8 cellular contexts compared by ENCODE assay signal in genomic region chr5:73626814-73627313, GRCh38. TPM values are rescaled to one million over a fixed set of nuclear protein-coding genes. Genes with fewer than 3 reads are reported as not detected.
A peak's percentile ranks its signal among the peaks of the same experiment; 100 is the strongest.
DNase-seq lines count a peak whose midpoint lies in the region; ATAC-seq and TF ChIP-seq lines count a peak whose summit lies in the region.

No MANE protein-coding gene starts in this region.

- TF ChIP-seq POLR2A in HCT116 (IDR thresholded peaks at IDR 0.05; ENCODE audit: borderline replicate concordance, extremely low read depth, insufficient read depth, insufficient read length), result no peak

- H4K20me1 ChIP-seq in HCT116 (ENCODE audit: insufficient read depth), result no peaks in the 10 kb centered on the region

- no peaks in the 10 kb centered on the region for H3K36me3 ChIP-seq in HCT116 (ENCODE audit: control insufficient read depth in 1 of 2, insufficient read depth in 2 of 2, low read length in 2 of 2)
- H3K36me3 ChIP-seq in adipocyte (ENCODE audit: control insufficient read depth, insufficient read depth, low read length, severe bottlenecking), result no peaks in the 10 kb centered on the region
- H3K36me3 ChIP-seq in iPS-18a (ENCODE audit: control insufficient read depth, low read depth, low read length), result no peaks in the 10 kb centered on the region
- no peaks in the 10 kb centered on the region for H3K36me3 ChIP-seq in skeletal muscle tissue (ENCODE audit: control insufficient read depth in 3 of 3, insufficient read depth in 3 of 3, low read length in 3 of 3)

- H3K27me3 ChIP-seq in HCT116 (ENCODE audit: insufficient read depth, low read length) (no peaks in the 10 kb centered on the region), adipocyte (replicated peaks; ENCODE audit: control insufficient read depth, insufficient read depth, low read length) (peaks cover 8% of the 10 kb centered on the region), iPS-18a (ENCODE audit: control insufficient read depth, insufficient read depth, low read length) (peaks cover 44% of the 10 kb centered on the region), skeletal muscle tissue (ENCODE audit: control insufficient read depth in 3 of 3, insufficient read depth in 3 of 3, low read length in 3 of 3) (no peaks in the 10 kb centered on the region)

- RAD21 ChIA-PET in HCT116 (lab: Charles Lee; ENCODE audit: low non-redundant PET in 1 of 2, low total read pairs in 2 of 2, uncharacterized antibody in 2 of 2, unreplicated experiment in 2 of 2), result no interaction called here

- POLR2A ChIA-PET in HCT116 (lab: Charles Lee), result no interaction called here

- no peaks in the 10 kb centered on the region for H3K9me3 ChIP-seq in HCT116 (ENCODE audit: control insufficient read depth in 1 of 2, insufficient read depth in 1 of 2, low read depth in 1 of 2, low read length in 2 of 2)
- no peaks in the 10 kb centered on the region for H3K9me3 ChIP-seq in adipocyte (ENCODE audit: control insufficient read depth, low read length)
- H3K9me3 ChIP-seq in iPS-18a (ENCODE audit: control insufficient read depth, low read depth, low read length), result no peaks in the 10 kb centered on the region
- H3K9me3 ChIP-seq in skeletal muscle tissue (ENCODE audit: control insufficient read depth in 3 of 3, low read length in 3 of 3), result no peaks in the 10 kb centered on the region

- no peaks in the 10 kb centered on the region for H3K79me2 ChIP-seq in HCT116 (ENCODE audit: insufficient read depth, low read length)

- H3K27ac ChIP-seq in HCT116 (ENCODE audit: low read depth, low read length) (no peak overlapping the region; the same call in 1 of the 2 replicates), iPS-18a (ENCODE audit: low read length) (no peak overlapping the region), skeletal muscle tissue (ENCODE audit: low read depth, low read length) (no peak overlapping the region)

- ATAC-seq in HCT116, result no peak
- no peak for ATAC-seq in GM21786 (IDR thresholded peaks at IDR 0.05; ENCODE audit: unreplicated experiment)
- ATAC-seq in GM18907 (IDR thresholded peaks at IDR 0.05; ENCODE audit: unreplicated experiment), result no peak

- no peak for TF ChIP-seq RAD21 in HCT116 (IDR thresholded peaks at IDR 0.05; ENCODE audit: low read depth)

- H2AFZ ChIP-seq in HCT116 (ENCODE audit: low read depth, low read length, poor library complexity, severe bottlenecking), result no peak overlapping the region

- no peaks in the 10 kb centered on the region for H3K9me2 ChIP-seq in HCT116 (ENCODE audit: insufficient read depth)

- peaks cover 6 to 23% of the 10 kb centered on the region in 2 experiments; a peak in 3 of 4 replicates for H3K4me1 ChIP-seq in HCT116 (ENCODE audit: control insufficient read depth in 1 of 2, insufficient read depth in 2 of 2, low read length in 2 of 2)
- H3K4me1 ChIP-seq in adipocyte (ENCODE audit: control insufficient read depth, insufficient read depth, low read length), result peaks cover 5% of the 10 kb centered on the region
- peaks cover 3% of the 10 kb centered on the region for H3K4me1 ChIP-seq in iPS-18a (ENCODE audit: control insufficient read depth, low read depth, low read length)
- H3K4me1 ChIP-seq in skeletal muscle tissue (ENCODE audit: control insufficient read depth in 3 of 3, insufficient read depth in 3 of 3, low read length in 3 of 3), result peaks cover 5 to 18% (median 6%) of the 10 kb centered on the region in 3 donors

- peak overlapping the region; percentile 62 for H3K9ac ChIP-seq in HCT116 (ENCODE audit: low read length)
- peak overlapping the region; percentile 78 for H3K9ac ChIP-seq in adipocyte (ENCODE audit: low read length)
- no peak overlapping the region for H3K9ac ChIP-seq in iPS-18a (ENCODE audit: low read length)
- H3K9ac ChIP-seq in skeletal muscle tissue (ENCODE audit: low read depth in 1 of 3, low read length in 3 of 3), result peak overlapping the region in 2 of 3 donors; percentile 63 to 74

- intact Hi-C loops in HCT116 (cut with micrococcal nuclease), result no loop called here

- BruUV-seq in HCT116 (replicated peaks; lab: Mats Ljungman, UMichigan), result no TSS peak

- H3K4me2 ChIP-seq in HCT116 (ENCODE audit: low read length), result peak overlapping the region; percentile 94

- DNase-seq in HCT116 (ENCODE audit: low read depth, low spot score), result no peak
- no peak for DNase-seq in adipocyte (ENCODE audit: low read depth)
- DNase-seq in activated gamma-delta T cell (lab: John Stamatoyannopoulos, UW), result no peak
- no peak for DNase-seq in effector CD8-positive, alpha-beta T cell (lab: John Stamatoyannopoulos, UW)

- TF ChIP-seq CTCF in HCT116 (IDR thresholded peaks at IDR 0.05 in 2 of 3, conservative IDR thresholded peaks at IDR 0.05 in 1 of 3; ENCODE audit: borderline replicate concordance in 1 of 3, insufficient read depth in 1 of 3, low read depth in 2 of 3, low read length in 2 of 3), result no peak

- H3K4me3 ChIP-seq in HCT116 (replicated peaks in 1 of 2; ENCODE audit: low read depth in 1 of 2, low read length in 2 of 2) (peak overlapping the region; percentile 57 to 76), adipocyte (ENCODE audit: low read length) (peak overlapping the region; percentile 84), iPS-18a (ENCODE audit: low read length) (peak overlapping the region; percentile 72), skeletal muscle tissue (ENCODE audit: low read length in 3 of 3) (peak overlapping the region; percentile 67 to 79 (median 75))

- CTCF ChIA-PET in HCT116 (lab: Charles Lee), result no interaction called here

TF ChIP-seq in HCT116, 20 proteins besides CTCF, POLR2A, EP300 and RAD21:
- TF ChIP-seq EZH2phosphoT487 (IDR thresholded peaks at IDR 0.05; ENCODE audit: borderline replicate concordance), result no peak
- TF ChIP-seq SIN3A (IDR thresholded peaks at IDR 0.05; ENCODE audit: low read depth), result no peak
- TF ChIP-seq ELF1 (IDR thresholded peaks at IDR 0.05; ENCODE audit: borderline replicate concordance, low read depth), result no peak
- TF ChIP-seq POLR2AphosphoS5 (IDR thresholded peaks at IDR 0.05; ENCODE audit: low read depth, low read length), result no peak
- no peak for TF ChIP-seq JUND (IDR thresholded peaks at IDR 0.05)
- TF ChIP-seq, protein P1, sequence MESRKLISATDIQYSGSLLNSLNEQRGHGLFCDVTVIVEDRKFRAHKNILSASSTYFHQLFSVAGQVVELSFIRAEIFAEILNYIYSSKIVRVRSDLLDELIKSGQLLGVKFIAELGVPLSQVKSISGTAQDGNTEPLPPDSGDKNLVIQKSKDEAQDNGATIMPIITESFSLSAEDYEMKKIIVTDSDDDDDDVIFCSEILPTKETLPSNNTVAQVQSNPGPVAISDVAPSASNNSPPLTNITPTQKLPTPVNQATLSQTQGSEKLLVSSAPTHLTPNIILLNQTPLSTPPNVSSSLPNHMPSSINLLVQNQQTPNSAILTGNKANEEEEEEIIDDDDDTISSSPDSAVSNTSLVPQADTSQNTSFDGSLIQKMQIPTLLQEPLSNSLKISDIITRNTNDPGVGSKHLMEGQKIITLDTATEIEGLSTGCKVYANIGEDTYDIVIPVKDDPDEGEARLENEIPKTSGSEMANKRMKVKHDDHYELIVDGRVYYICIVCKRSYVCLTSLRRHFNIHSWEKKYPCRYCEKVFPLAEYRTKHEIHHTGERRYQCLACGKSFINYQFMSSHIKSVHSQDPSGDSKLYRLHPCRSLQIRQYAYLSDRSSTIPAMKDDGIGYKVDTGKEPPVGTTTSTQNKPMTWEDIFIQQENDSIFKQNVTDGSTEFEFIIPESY (IDR thresholded peaks at IDR 0.05; ENCODE audit: extremely low read depth, insufficient replicate concordance, low read length), result no peak
- TF ChIP-seq ZFX (IDR thresholded peaks at IDR 0.05), result no peak
- TF ChIP-seq MAX (IDR thresholded peaks at IDR 0.05), result no peak
- TF ChIP-seq, protein P2, sequence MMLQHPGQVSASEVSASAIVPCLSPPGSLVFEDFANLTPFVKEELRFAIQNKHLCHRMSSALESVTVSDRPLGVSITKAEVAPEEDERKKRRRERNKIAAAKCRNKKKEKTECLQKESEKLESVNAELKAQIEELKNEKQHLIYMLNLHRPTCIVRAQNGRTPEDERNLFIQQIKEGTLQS (IDR thresholded peaks at IDR 0.05), result no peak
- no peak for TF ChIP-seq SRF (IDR thresholded peaks at IDR 0.05; ENCODE audit: low read depth)
- no peak for TF ChIP-seq ZNF274 (IDR thresholded peaks at IDR 0.05; ENCODE audit: low read depth, low read length)

RNA-seq across cellular contexts. Expression of gene ARHGEF28, which starts 0.9 kb away (rescaled TPM):
- 6.1 TPM for total RNA-seq in HCT116 (2021; ENCODE audit: unreplicated experiment)
- polyA plus RNA-seq in HCT116 (2012), result 2.0 and 2.4 TPM in 2 replicates
- 8.4 TPM for total RNA-seq in skeletal muscle tissue
